In the genomic region with DNA sequence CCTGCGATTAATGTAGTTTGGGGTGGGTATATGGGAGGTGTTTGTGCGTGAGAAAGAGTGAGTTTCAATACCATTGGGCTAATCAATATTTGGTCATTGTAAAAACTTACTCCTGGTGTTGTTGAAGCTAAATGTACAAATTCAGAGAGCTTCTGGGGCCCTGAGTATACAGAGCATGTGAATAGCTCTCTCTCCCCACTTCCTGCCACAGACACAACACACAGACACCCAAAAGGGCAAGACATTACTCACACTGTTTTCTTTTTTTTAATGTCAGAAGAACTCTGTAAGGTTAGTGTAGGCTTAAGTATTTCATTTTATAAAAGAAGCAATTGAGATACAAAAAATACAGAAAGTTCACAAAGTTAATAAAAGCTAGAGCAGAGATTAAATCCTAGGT, we compare ENCODE assay signal across 19 cellular contexts.
DNase-seq lines count a peak whose midpoint lies in the region; ATAC-seq and TF ChIP-seq lines count a peak whose summit lies in the region.
"Had no signal": no experiment of that assay in that cellular context is flagged by ENCODE, and none has a peak within 500 bp of the region (broad histone marks: within the 10 kb centered on the region; RNA-seq: fewer than 3 reads in every experiment).

No MANE protein-coding gene starts in this region.

- no peak overlapping the region for H3K4ac ChIP-seq in mesenchymal stem cell (ENCODE audit: low read depth in 1 of 2, low read length in 2 of 2)

- H3K18ac ChIP-seq in mesenchymal stem cell (ENCODE audit: low read depth in 1 of 2, low read length in 2 of 2) = no peak overlapping the region

- H3K27ac ChIP-seq in BLaER1 treated with 17β-estradiol and CSF1 and Interleukin-3, amounts not matched to agents 10 nM and 100 nM = peak overlapping the region in 9 of 11 experiments; percentile 8 to 50 (median 35); a peak in 10 of 22 replicates
- no peak overlapping the region for H3K27ac ChIP-seq in mesenchymal stem cell (ENCODE audit: low read length, poor library complexity, severe bottlenecking)
- H3K27ac ChIP-seq: parathyroid adenoma had no signal

- no peak overlapping the region for H2AK5ac ChIP-seq in mesenchymal stem cell (ENCODE audit: low read length, severe bottlenecking)

- H3K23ac ChIP-seq in mesenchymal stem cell (ENCODE audit: low read length in 2 of 2) = no peak overlapping the region

- no peaks in the 10 kb centered on the region for H3K4me1 Mint-ChIP-seq in immature natural killer cell

- peaks cover 0 to 2% (median 1%) of the 10 kb centered on the region in 3 donors for H3K27me3 Mint-ChIP-seq in immature natural killer cell (ENCODE audit: low read depth in 3 of 3)
- H3K27me3 Mint-ChIP-seq: activated T-cell treated with anti-CD3 and anti-CD28 coated beads, Interleukin-2, amount 50 U/mL, for 24 hours had no signal

- in situ Hi-C loops in astrocyte of the spinal cord (cut with HindIII; ENCODE audit: low sequenced_read_pairs) = no loop called here

- 0 out of 22 replicates have a peak, but pooled peaks cover 0 to under 1% (median 0%) of the 10 kb centered on the region in 11 experiments for H3K9me3 ChIP-seq in BLaER1 treated with 17β-estradiol and CSF1 and Interleukin-3, amounts not matched to agents 10 nM and 100 nM (replicated peaks in 1 of 11)
- no peaks in the 10 kb centered on the region for H3K9me3 ChIP-seq in mesenchymal stem cell (ENCODE audit: control insufficient read depth, low read length)

- H3K4me3 Mint-ChIP-seq in immature natural killer cell = no peak overlapping the region
- H3K4me3 Mint-ChIP-seq: activated T-cell treated with anti-CD3 and anti-CD28 coated beads, Interleukin-2, amount 50 U/mL, for 24 hours had no signal

- no peak overlapping the region for H4K91ac ChIP-seq in mesenchymal stem cell (ENCODE audit: low read length)

- no peaks in the 10 kb centered on the region for H3K79me1 ChIP-seq in mesenchymal stem cell (replicated peaks; ENCODE audit: low read length, poor library complexity, severe bottlenecking)

- no peaks in the 10 kb centered on the region for H3K27me3 ChIP-seq in BLaER1 treated with 17β-estradiol and CSF1 and Interleukin-3, amounts not matched to agents 10 nM and 100 nM
- no peaks in the 10 kb centered on the region for H3K27me3 ChIP-seq in mesenchymal stem cell (ENCODE audit: control insufficient read depth in 1 of 2, insufficient read depth in 1 of 2, low read length in 2 of 2)

- no peak overlapping the region for H2AFZ ChIP-seq in mesenchymal stem cell (ENCODE audit: low read depth, low read length)
- H2AFZ ChIP-seq: parathyroid adenoma had no signal

- peaks cover 7 to 19% (median 8%) of the 10 kb centered on the region in 10 experiments; a peak in 17 of 20 replicates for H3K4me1 ChIP-seq in BLaER1 treated with 17β-estradiol and CSF1 and Interleukin-3, amounts not matched to agents 10 nM and 100 nM
- peaks cover 1% of the 10 kb centered on the region for H3K4me1 ChIP-seq in mesenchymal stem cell (ENCODE audit: control insufficient read depth, insufficient read depth, low read depth, low read length)
- H3K4me1 ChIP-seq: parathyroid adenoma had no signal

- H3K9me3 Mint-ChIP-seq in immature natural killer cell = peaks cover 0 to 8% (median 3%) of the 10 kb centered on the region in 6 donors

- H4K20me1 ChIP-seq in BLaER1 treated with 17β-estradiol and CSF1 and Interleukin-3, amounts not matched to agents 10 nM and 100 nM = no peaks in the 10 kb centered on the region

- H3K9ac ChIP-seq in BLaER1 treated with 17β-estradiol and CSF1 and Interleukin-3, amounts not matched to agents 10 nM and 100 nM = 0 out of 22 replicates have a peak overlapping the region, but pooled peaks of 1 of the 11 experiments have one; percentile 3
- H3K9ac ChIP-seq in mesenchymal stem cell (ENCODE audit: low read length) = peak overlapping the region; percentile 28
- H3K9ac ChIP-seq: parathyroid adenoma had no signal

- no peak overlapping the region for H2BK12ac ChIP-seq in mesenchymal stem cell (ENCODE audit: low read length in 2 of 2)

- no peaks in the 10 kb centered on the region for H3K36me3 Mint-ChIP-seq in immature natural killer cell

- H2BK120ac ChIP-seq in mesenchymal stem cell (ENCODE audit: low read depth, low read length) = no peak overlapping the region

- DNase-seq in NCI-H460 (ENCODE audit: extremely low read depth, low read depth) = peak; percentile 4
- peak; percentile 62 for DNase-seq in astrocyte of the spinal cord (ENCODE audit: low read depth, low spot score)
- DNase-seq in mesenchymal stem cell = no peak
- no peak for DNase-seq in immature natural killer cell
- DNase-seq in anterior cingulate cortex (lab: John Stamatoyannopoulos, UW) = no peak
- no peak for DNase-seq in DMS79 treated with DMSO at 0.1 percent for 48 hours (lab: John Stamatoyannopoulos, UW)
- DNase-seq: activated CD4-positive, CD25-positive, alpha-beta regulatory T cell treated with anti-CD3 and anti-CD28 coated beads, Interleukin-2, amount 50 U/mL, for 72 hours; activated T-cell treated with anti-CD3 and anti-CD28 coated beads, Interleukin-2, amount 50 U/mL, for 24 hours; AML-193; DMS 273 treated with DMSO at 0.1 percent for 48 hours; effector CD4-positive, alpha-beta T cell; midbrain; NCI-H187 treated with DMSO at 0.1 percent for 48 hours; NCI-H82; RPMI8226; stimulated activated CD4-positive, alpha-beta T cell treated with anti-CD3 and anti-CD28 coated beads, Interleukin-12 subunit alpha, Interleukin-12 subunit beta, amount 100 ng/mL, for 4 hours had no signal

- WGBS in mesenchymal stem cell = 60% methylated on average over 1 of the region's 2 CpGs

- H3K4me3 ChIP-seq in BLaER1 treated with 17β-estradiol and CSF1 and Interleukin-3, amounts not matched to agents 10 nM and 100 nM = no peak overlapping the region
- H3K4me3 ChIP-seq in astrocyte of the spinal cord (ENCODE audit: low read depth, low read length) (no peak overlapping the region), mesenchymal stem cell (ENCODE audit: insufficient read depth in 1 of 2, low read depth in 1 of 2, low read length in 2 of 2) (no peak overlapping the region)

- H3K36me3 ChIP-seq in BLaER1 treated with 17β-estradiol and CSF1 and Interleukin-3, amounts not matched to agents 10 nM and 100 nM = no peaks in the 10 kb centered on the region
- no peaks in the 10 kb centered on the region for H3K36me3 ChIP-seq in mesenchymal stem cell (ENCODE audit: control insufficient read depth in 1 of 2, insufficient read depth in 2 of 2, low read depth in 1 of 2, low read length in 2 of 2)

- H3K27ac Mint-ChIP-seq in immature natural killer cell = no peak overlapping the region
- H3K27ac Mint-ChIP-seq: activated T-cell treated with anti-CD3 and anti-CD28 coated beads, Interleukin-2, amount 50 U/mL, for 24 hours had no signal

- ATAC-seq in HG03439 (IDR thresholded peaks at IDR 0.05; ENCODE audit: unreplicated experiment) = no peak

- H2BK5ac ChIP-seq in mesenchymal stem cell (ENCODE audit: low read depth, low read length, poor library complexity, severe bottlenecking) = no peak overlapping the region

- TF ChIP-seq CTCF in astrocyte of the spinal cord (IDR thresholded peaks at IDR 0.05; ENCODE audit: low read depth, low read length) = no peak

- no peak overlapping the region for H2BK15ac ChIP-seq in mesenchymal stem cell (ENCODE audit: low read depth, poor library complexity, severe bottlenecking)

- no peak overlapping the region for H4K8ac ChIP-seq in mesenchymal stem cell (ENCODE audit: low read length)

- H3K14ac ChIP-seq in mesenchymal stem cell (ENCODE audit: low read length in 2 of 2) = no peak overlapping the region

- H3K4me2 ChIP-seq in BLaER1 treated with 17β-estradiol and CSF1 and Interleukin-3, amounts not matched to agents 10 nM and 100 nM = peak overlapping the region; percentile 2 to 42 (median 21); a peak in 11 of 22 replicates
- no peak overlapping the region for H3K4me2 ChIP-seq in mesenchymal stem cell (ENCODE audit: low read length, poor library complexity, severe bottlenecking)

Comparison
In these comparisons a context has a peak if more than half of its experiments do, and no peak if none do; other contexts are left out.
1. DNase-seq: peak in NCI-H460 (single experiment) and astrocyte of the spinal cord (single experiment); none in mesenchymal stem cell (single experiment), immature natural killer cell (0 of 3), anterior cingulate cortex (0 of 58) and DMS79 treated with DMSO at 0.1 percent for 48 hours (single experiment).